In the genomic region with DNA sequence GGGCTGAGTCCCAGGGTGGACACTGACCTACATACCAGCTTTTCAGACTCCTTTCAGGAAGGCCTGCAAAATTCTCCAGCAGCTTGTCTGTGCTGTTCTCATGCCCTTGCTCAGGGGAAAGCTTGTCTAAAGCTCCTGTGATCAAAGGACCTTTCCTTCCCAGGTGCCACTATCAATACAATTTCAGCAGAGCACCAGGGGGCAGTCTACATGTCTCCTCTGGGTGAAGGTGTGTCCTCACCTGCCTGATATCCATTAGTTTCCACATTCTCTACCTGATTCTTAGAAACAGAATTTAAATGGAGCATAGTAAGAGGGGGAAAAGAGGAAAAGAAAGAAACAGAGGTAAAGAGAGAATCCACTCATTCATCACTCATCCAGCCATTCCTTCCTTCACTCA, we compare ENCODE assay signal across 15 cellular contexts.
DNase-seq lines count a peak whose midpoint lies in the region; ATAC-seq and TF ChIP-seq lines count a peak whose summit lies in the region.
"Had no signal": no experiment of that assay in that cellular context is flagged by ENCODE, and none has a peak within 500 bp of the region (broad histone marks: within the 10 kb centered on the region; RNA-seq: fewer than 3 reads in every experiment).

No MANE protein-coding gene starts in this region.

- dilution Hi-C loops in mammary epithelial cell (cut with HindIII; ENCODE audit: low sequenced_read_pairs): no loop called here

- in situ Hi-C loops in mammary epithelial cell (cut with MboI; ENCODE audit: low sequenced_read_pairs in 2 of 2): no loop called here

- ATAC-seq in HG02970 (IDR thresholded peaks at IDR 0.05; ENCODE audit: low FRiP score, unreplicated experiment): no peak
- ATAC-seq: activated CD4-positive, CD25-positive, alpha-beta regulatory T cell treated with anti-CD3 and anti-CD28 coated beads, Interleukin-2, amount 50 U/mL, for 24 hours; lower lobe of right lung; naive thymus-derived CD4-positive, alpha-beta T cell; T-helper 17 cell had no signal

- intact Hi-C loops in Caco-2 (cut with micrococcal nuclease; ENCODE audit: unreplicated experiment): loop anchor here (1.0 kb wide), 1 partner anchor 644 kb away; no protein-coding TSS in a partner anchor
- intact Hi-C loops in mammary epithelial cell (cut with micrococcal nuclease): no loop called here
- intact Hi-C loops in activated T-helper 1 cell treated with anti-CD3 and anti-CD28 coated beads, Interleukin-12 subunit alpha, Interleukin-12 subunit beta, Interleukin-2, Interleukin-4 antibody, amounts not matched to agents 30 ng/mL and 10 ng/mL and 1 ng/mL, durations not matched to agents 14 hours and 24 hours and 36 hours (cut with micrococcal nuclease): no loop called here

- no peak overlapping the region for H3K4me2 ChIP-seq in mammary epithelial cell (ENCODE audit: insufficient read depth, low read depth, low read length)

- no peaks in the 10 kb centered on the region for H4K20me1 ChIP-seq in mammary epithelial cell (ENCODE audit: insufficient read depth, low read length)

- BruUV-seq in Caco-2 (replicated peaks; lab: Mats Ljungman, UMichigan) (no TSS peak), mammary epithelial cell (replicated peaks; lab: Mats Ljungman, UMichigan) (no TSS peak)

- H3K4me3 Mint-ChIP-seq in Caco-2 (ENCODE audit: unreplicated experiment): no peak overlapping the region
- H3K4me3 Mint-ChIP-seq in activated T-helper 1 cell treated with anti-CD3 and anti-CD28 coated beads, Interleukin-12 subunit alpha, Interleukin-12 subunit beta, Interleukin-2, Interleukin-4 antibody, amounts not matched to agents 30 ng/mL and 10 ng/mL and 1 ng/mL, durations not matched to agents 14 hours and 24 hours and 36 hours: no peak overlapping the region
- no peak overlapping the region for H3K4me3 Mint-ChIP-seq in activated naive CD4-positive, alpha-beta T cell treated with anti-CD3 and anti-CD28 coated beads, Interleukin-2, amount 10 ng/mL, durations not matched to agents 7 days and 5 days
- H3K4me3 Mint-ChIP-seq: naive thymus-derived CD4-positive, alpha-beta T cell; T-helper 17 cell had no signal

- no peaks in the 10 kb centered on the region for H3K9me3 ChIP-seq in Caco-2
- H3K9me3 ChIP-seq in mammary epithelial cell (replicated peaks; ENCODE audit: insufficient read depth, low read length): no peaks in the 10 kb centered on the region
- no peaks in the 10 kb centered on the region for H3K9me3 ChIP-seq in liver (ENCODE audit: control insufficient read depth in 4 of 4, low read length in 3 of 4)
- H3K9me3 ChIP-seq: lower lobe of right lung had no signal

- H3K9ac ChIP-seq in mammary epithelial cell (ENCODE audit: insufficient read depth, low read length) (no peak overlapping the region), liver (ENCODE audit: low read depth in 1 of 2, low read length in 2 of 2) (no peak overlapping the region)

- no peaks in the 10 kb centered on the region for H3K27me3 Mint-ChIP-seq in Caco-2 (ENCODE audit: insufficient read depth, unreplicated experiment)
- no peaks in the 10 kb centered on the region for H3K27me3 Mint-ChIP-seq in activated T-helper 1 cell treated with anti-CD3 and anti-CD28 coated beads, Interleukin-12 subunit alpha, Interleukin-12 subunit beta, Interleukin-2, Interleukin-4 antibody, amounts not matched to agents 30 ng/mL and 10 ng/mL and 1 ng/mL, durations not matched to agents 14 hours and 24 hours and 36 hours (ENCODE audit: insufficient read depth)
- no peaks in the 10 kb centered on the region for H3K27me3 Mint-ChIP-seq in activated naive CD4-positive, alpha-beta T cell treated with anti-CD3 and anti-CD28 coated beads, Interleukin-2, amount 10 ng/mL, durations not matched to agents 7 days and 5 days
- H3K27me3 Mint-ChIP-seq: T-helper 17 cell had no signal

- H3K4me1 Mint-ChIP-seq in Caco-2 (ENCODE audit: low read depth, unreplicated experiment): no peaks in the 10 kb centered on the region
- H3K4me1 Mint-ChIP-seq in activated T-helper 1 cell treated with anti-CD3 and anti-CD28 coated beads, Interleukin-12 subunit alpha, Interleukin-12 subunit beta, Interleukin-2, Interleukin-4 antibody, amounts not matched to agents 30 ng/mL and 10 ng/mL and 1 ng/mL, durations not matched to agents 14 hours and 24 hours and 36 hours (ENCODE audit: low read depth): no peaks in the 10 kb centered on the region
- H3K4me1 Mint-ChIP-seq in activated naive CD4-positive, alpha-beta T cell treated with anti-CD3 and anti-CD28 coated beads, Interleukin-2, amount 10 ng/mL, durations not matched to agents 7 days and 5 days: no peaks in the 10 kb centered on the region
- H3K4me1 Mint-ChIP-seq: naive thymus-derived CD4-positive, alpha-beta T cell; T-helper 17 cell had no signal

- POLR2A ChIA-PET in Caco-2 (lab: Charles Lee): no interaction called here

- H3K4me1 ChIP-seq in Caco-2 (no peaks in the 10 kb centered on the region), mammary epithelial cell (ENCODE audit: insufficient read depth, low read length) (no peaks in the 10 kb centered on the region), liver (ENCODE audit: control insufficient read depth in 4 of 4, insufficient read depth in 4 of 4, low read length in 3 of 4) (no peaks in the 10 kb centered on the region)
- H3K4me1 ChIP-seq: lower lobe of right lung had no signal

- TF ChIP-seq EP300 in Ishikawa (IDR thresholded peaks at IDR 0.05; ENCODE audit: borderline replicate concordance): no peak

- H3K27me3 ChIP-seq in Caco-2 (replicated peaks; ENCODE audit: control insufficient read depth, insufficient read depth, low read length): no peaks in the 10 kb centered on the region
- no peaks in the 10 kb centered on the region for H3K27me3 ChIP-seq in mammary epithelial cell (ENCODE audit: insufficient read depth, low read length)
- no peaks in the 10 kb centered on the region for H3K27me3 ChIP-seq in liver (ENCODE audit: control insufficient read depth in 4 of 4, insufficient read depth in 4 of 4, low read length in 3 of 4)

- H3K79me2 ChIP-seq in mammary epithelial cell (ENCODE audit: insufficient read depth, low read length): no peaks in the 10 kb centered on the region

- TF ChIP-seq CTCF in Caco-2 (IDR thresholded peaks at IDR 0.05; ENCODE audit: insufficient read depth in 1 of 2, low read depth in 1 of 2, low read length in 1 of 2, severe bottlenecking in 1 of 2, unreplicated experiment in 1 of 2) (peak; percentile 15 to 26), mammary epithelial cell (conservative IDR thresholded peaks at IDR 0.05 in 1 of 2, IDR thresholded peaks at IDR 0.05 in 1 of 2; ENCODE audit: extremely low read depth in 1 of 2, insufficient read depth in 1 of 2, low read depth in 1 of 2, low read length in 2 of 2) (peak; percentile 10 to 41), liver (IDR thresholded peaks at IDR 0.05; ENCODE audit: low read depth, low read length, missing input control) (no peak)

- H3K36me3 Mint-ChIP-seq in Caco-2 (ENCODE audit: insufficient read depth, unreplicated experiment): no peaks in the 10 kb centered on the region
- H3K36me3 Mint-ChIP-seq in activated T-helper 1 cell treated with anti-CD3 and anti-CD28 coated beads, Interleukin-12 subunit alpha, Interleukin-12 subunit beta, Interleukin-2, Interleukin-4 antibody, amounts not matched to agents 30 ng/mL and 10 ng/mL and 1 ng/mL, durations not matched to agents 14 hours and 24 hours and 36 hours (ENCODE audit: low read depth): no peaks in the 10 kb centered on the region
- no peaks in the 10 kb centered on the region for H3K36me3 Mint-ChIP-seq in activated naive CD4-positive, alpha-beta T cell treated with anti-CD3 and anti-CD28 coated beads, Interleukin-2, amount 10 ng/mL, durations not matched to agents 7 days and 5 days
- H3K36me3 Mint-ChIP-seq: naive thymus-derived CD4-positive, alpha-beta T cell had no signal

- no peak overlapping the region for H3K27ac ChIP-seq in mammary epithelial cell (ENCODE audit: insufficient read depth, low read depth, low read length)
- H3K27ac ChIP-seq in liver (ENCODE audit: low read depth in 1 of 2, low read length in 2 of 2): no peak overlapping the region
- H3K27ac ChIP-seq: lower lobe of right lung had no signal

- TF ChIP-seq RAD21 in Ishikawa (IDR thresholded peaks at IDR 0.05; ENCODE audit: low read depth) (peak; percentile 36; the same call in 1 of the 2 replicates), liver (IDR thresholded peaks at IDR 0.05) (peak; percentile 19 to 62)

- H3K9me3 Mint-ChIP-seq in Caco-2 (ENCODE audit: unreplicated experiment): no peaks in the 10 kb centered on the region
- no peaks in the 10 kb centered on the region for H3K9me3 Mint-ChIP-seq in activated T-helper 1 cell treated with anti-CD3 and anti-CD28 coated beads, Interleukin-12 subunit alpha, Interleukin-12 subunit beta, Interleukin-2, Interleukin-4 antibody, amounts not matched to agents 30 ng/mL and 10 ng/mL and 1 ng/mL, durations not matched to agents 14 hours and 24 hours and 36 hours
- no peaks in the 10 kb centered on the region for H3K9me3 Mint-ChIP-seq in activated naive CD4-positive, alpha-beta T cell treated with anti-CD3 and anti-CD28 coated beads, Interleukin-2, amount 10 ng/mL, durations not matched to agents 7 days and 5 days

- no peak overlapping the region for H2AFZ ChIP-seq in mammary epithelial cell (ENCODE audit: low read depth, low read length)

- DNase-seq in Caco-2 (peak in 1 of 2 experiments; percentile 17), mammary epithelial cell (peak; percentile 1)
- no peak for DNase-seq in activated T-helper 1 cell treated with anti-CD3 and anti-CD28 coated beads, Interleukin-12 subunit alpha, Interleukin-12 subunit beta, Interleukin-2, Interleukin-4 antibody, amounts not matched to agents 30 ng/mL and 10 ng/mL and 1 ng/mL, durations not matched to agents 14 hours and 24 hours and 36 hours (ENCODE audit: low spot score)
- no peak for DNase-seq in activated naive CD4-positive, alpha-beta T cell treated with anti-CD3 and anti-CD28 coated beads, Interleukin-2, amount 10 ng/mL, durations not matched to agents 7 days and 5 days
- no peak for DNase-seq in stimulated activated CD4-positive, alpha-beta T cell treated with anti-CD3 and anti-CD28 coated beads, Interleukin-4, amount 100 ng/mL, for 4 hours
- DNase-seq: activated gamma-delta T cell treated with Interleukin-2 at 50 U/mL for 16 hours; hippocampal formation; lower lobe of right lung; naive thymus-derived CD4-positive, alpha-beta T cell; SHP77; T-helper 17 cell had no signal

- CTCF ChIA-PET in Caco-2 (lab: Charles Lee) (no interaction called here), mammary epithelial cell (lab: Charles Lee; ENCODE audit: low non-redundant PET) (interaction anchor here (0.6 kb wide), 1 partner anchor 114 kb away, joined by 28 read pairs; a partner anchor contains a TSS)
- CTCF ChIA-PET in activated naive CD4-positive, alpha-beta T cell treated with anti-CD3 and anti-CD28 coated beads, Interleukin-2, amount 10 ng/mL, durations not matched to agents 7 days and 5 days (lab: Charles Lee): no interaction called here

- H3K4me3 ChIP-seq in Caco-2 (ENCODE audit: low read depth, low read length): no peak overlapping the region
- no peak overlapping the region for H3K4me3 ChIP-seq in mammary epithelial cell (replicated peaks in 1 of 3; ENCODE audit: insufficient read depth in 1 of 3, low read depth in 2 of 3, low read length in 3 of 3)
- no peak overlapping the region for H3K4me3 ChIP-seq in liver (ENCODE audit: low read depth in 1 of 3, low read length in 3 of 3)
- H3K4me3 ChIP-seq: lower lobe of right lung had no signal

- no peak overlapping the region for H3K27ac Mint-ChIP-seq in Caco-2 (ENCODE audit: unreplicated experiment)
- H3K27ac Mint-ChIP-seq in activated T-helper 1 cell treated with anti-CD3 and anti-CD28 coated beads, Interleukin-12 subunit alpha, Interleukin-12 subunit beta, Interleukin-2, Interleukin-4 antibody, amounts not matched to agents 30 ng/mL and 10 ng/mL and 1 ng/mL, durations not matched to agents 14 hours and 24 hours and 36 hours: no peak overlapping the region
- H3K27ac Mint-ChIP-seq in activated naive CD4-positive, alpha-beta T cell treated with anti-CD3 and anti-CD28 coated beads, Interleukin-2, amount 10 ng/mL, durations not matched to agents 7 days and 5 days: no peak overlapping the region
- H3K27ac Mint-ChIP-seq: naive thymus-derived CD4-positive, alpha-beta T cell; T-helper 17 cell had no signal

- H3K36me3 ChIP-seq in Caco-2 (ENCODE audit: control insufficient read depth, insufficient read depth, low read length) (no peaks in the 10 kb centered on the region), mammary epithelial cell (ENCODE audit: insufficient read depth, low read length) (no peaks in the 10 kb centered on the region), liver (ENCODE audit: control insufficient read depth in 4 of 4, insufficient read depth in 3 of 4, low read depth in 1 of 4, low read length in 3 of 4) (no peaks in the 10 kb centered on the region)
- H3K36me3 ChIP-seq: lower lobe of right lung had no signal
